In the genomic region with DNA sequence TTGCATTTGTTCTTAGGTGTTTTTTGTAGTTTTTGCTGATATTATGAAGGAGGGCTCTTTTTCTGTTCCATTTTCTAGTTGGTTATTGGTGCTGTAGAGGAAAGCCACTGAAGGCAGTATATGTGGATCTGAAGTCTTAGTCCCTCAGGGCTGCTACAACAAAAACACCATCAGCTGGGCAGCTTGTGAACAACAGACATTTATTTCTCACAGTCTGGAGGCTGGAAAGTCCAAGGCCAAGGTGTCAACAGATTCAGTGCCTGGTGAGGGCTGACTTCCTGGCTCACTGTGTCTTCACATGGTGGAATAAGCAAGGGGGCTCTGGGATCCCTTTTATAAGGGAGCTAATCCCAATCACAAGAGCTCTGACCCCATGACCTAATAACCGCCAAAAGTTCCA, we compare ENCODE assay signal across 29 cellular contexts.
"Had no signal": no experiment of that assay in that cellular context is flagged by ENCODE, and none has a peak within 500 bp of the region (broad histone marks: within the 10 kb centered on the region; RNA-seq: fewer than 3 reads in every experiment).

No MANE protein-coding gene starts in this region.

- H3K4me1 ChIP-seq: stomach, suprapubic skin, testis, thyroid gland, tibial artery, tibial nerve, transverse colon, upper lobe of right lung, uterus, vagina had no signal

- H3K36me3 Mint-ChIP-seq: stimulated activated effector memory CD8-positive, alpha-beta T cell treated with anti-CD3 and anti-CD28 coated beads, Interleukin-12 subunit alpha, Interleukin-12 subunit beta, amount 100 ng/mL, for 72 hours; stimulated activated memory B cell treated with anti-CD40 and anti-IgM and Interleukin-4, amounts not matched to agents 10 μg/mL and 1 μg/mL and 100 μg/mL, for 72 hours; type B pancreatic cell had no signal

- FAIRE-seq: urothelium cell line had no signal

- H3K4me1 Mint-ChIP-seq: stimulated activated memory B cell treated with anti-CD40 and anti-IgM and Interleukin-4, amounts not matched to agents 10 μg/mL and 1 μg/mL and 100 μg/mL, for 72 hours; stimulated activated naive B cell treated with anti-CD40 and anti-IgM and Interleukin-4, amounts not matched to agents 10 μg/mL and 1 μg/mL and 100 μg/mL, for 72 hours had no signal

- H3K27ac Mint-ChIP-seq: stimulated activated effector memory CD8-positive, alpha-beta T cell treated with anti-CD3 and anti-CD28 coated beads, Interleukin-12 subunit alpha, Interleukin-12 subunit beta, amount 100 ng/mL, for 72 hours; stimulated activated memory B cell treated with anti-CD40 and anti-IgM and Interleukin-4, amounts not matched to agents 10 μg/mL and 1 μg/mL and 100 μg/mL, for 72 hours; stimulated activated naive B cell treated with anti-CD40 and anti-IgM and Interleukin-4, amounts not matched to agents 10 μg/mL and 1 μg/mL and 100 μg/mL, for 72 hours; stimulated activated naive CD8-positive, alpha-beta T cell treated with anti-CD3 and anti-CD28 coated beads, Interleukin-15, amount 100 ng/mL, for 72 hours; stimulated activated naive CD8-positive, alpha-beta T cell treated with anti-CD3 and anti-CD28 coated beads, Interleukin-15, Interleukin-2, amounts not matched to agents 100 ng/mL and 50 ng/mL, for 24 hours; type B pancreatic cell had no signal

- H3K9me3 ChIP-seq: suprapubic skin, testis, thoracic aorta, thyroid gland, transverse colon, upper lobe of right lung, uterus had no signal

- H3K27me3 Mint-ChIP-seq: stimulated activated naive CD8-positive, alpha-beta T cell treated with anti-CD3 and anti-CD28 coated beads, Interleukin-15, amount 100 ng/mL, for 72 hours had no signal

- H3K4me3 ChIP-seq: stomach, suprapubic skin, testis, thoracic aorta, thyroid gland, tibial artery, tibial nerve, transverse colon, upper lobe of left lung, upper lobe of right lung, uterus, vagina had no signal

- H3K4me3 Mint-ChIP-seq: stimulated activated effector memory CD8-positive, alpha-beta T cell treated with anti-CD3 and anti-CD28 coated beads, Interleukin-12 subunit alpha, Interleukin-12 subunit beta, amount 100 ng/mL, for 72 hours; stimulated activated memory B cell treated with anti-CD40 and anti-IgM and Interleukin-4, amounts not matched to agents 10 μg/mL and 1 μg/mL and 100 μg/mL, for 72 hours; stimulated activated naive B cell treated with anti-CD40 and anti-IgM and Interleukin-4, amounts not matched to agents 10 μg/mL and 1 μg/mL and 100 μg/mL, for 72 hours; stimulated activated naive CD8-positive, alpha-beta T cell treated with anti-CD3 and anti-CD28 coated beads, Interleukin-15, amount 100 ng/mL, for 72 hours; stimulated activated naive CD8-positive, alpha-beta T cell treated with anti-CD3 and anti-CD28 coated beads, Interleukin-15, Interleukin-2, amounts not matched to agents 100 ng/mL and 50 ng/mL, for 24 hours; type B pancreatic cell had no signal

- H3K27me3 ChIP-seq: testis, thyroid gland, tibial nerve, upper lobe of left lung, upper lobe of right lung, uterus, vagina had no signal

- DNase-seq: stimulated activated CD4-positive, alpha-beta T cell treated with anti-CD3 and anti-CD28 coated beads, Interleukin-2, amount 100 ng/mL, for 48 hours; stimulated activated CD4-positive, alpha-beta T cell treated with anti-CD3 and anti-CD28 coated beads, Interleukin-4, amount 100 ng/mL, for 1 hour; stimulated activated CD4-positive, alpha-beta T cell treated with anti-CD3 and anti-CD28 coated beads, Interleukin-4, amount 100 ng/mL, for 24 hours; stimulated activated CD4-positive, alpha-beta T cell treated with anti-CD3 and anti-CD28 coated beads, Interleukin-4, amount 100 ng/mL, for 4 hours; stimulated activated CD8-positive, alpha-beta memory T cell treated with anti-CD3 and anti-CD28 coated beads, Interleukin-4, amount 100 ng/mL, for 48 hours; stimulated activated naive B cell treated with anti-CD40 and anti-IgM and Interleukin-4, amounts not matched to agents 10 μg/mL and 1 μg/mL and 100 μg/mL, for 72 hours; stimulated activated naive CD4-positive, alpha-beta T cell; stimulated activated naive CD4-positive, alpha-beta T cell treated with Interleukin-2 at 50 U/mL for 16 hours; stimulated activated naive CD8-positive, alpha-beta T cell treated with anti-CD3 and anti-CD28 coated beads, Interleukin-15, amount 100 ng/mL, for 72 hours; stimulated activated naive CD8-positive, alpha-beta T cell treated with anti-CD3 and anti-CD28 coated beads, Interleukin-15, Interleukin-2, amounts not matched to agents 100 U/mL and 50 U/mL, for 24 hours; stomach; substantia nigra; testis; thyroid gland; tibial artery; transverse colon; trophoblast cell; upper lobe of left lung; upper lobe of right lung; uterus had no signal

- H3K9me3 Mint-ChIP-seq: stimulated activated naive CD8-positive, alpha-beta T cell treated with anti-CD3 and anti-CD28 coated beads, Interleukin-15, Interleukin-2, amounts not matched to agents 100 ng/mL and 50 ng/mL, for 24 hours had no signal

- H3K36me3 ChIP-seq: stomach, suprapubic skin, thoracic aorta, thyroid gland, tibial artery, tibial nerve, transverse colon, upper lobe of left lung, upper lobe of right lung, uterus, vagina had no signal

- H3K27ac ChIP-seq: stomach, suprapubic skin, testis, thoracic aorta, thyroid gland, tibial artery, tibial nerve, transverse colon, upper lobe of left lung, upper lobe of right lung, uterus, vagina had no signal

- ATAC-seq: stimulated activated effector memory CD8-positive, alpha-beta T cell treated with anti-CD3 and anti-CD28 coated beads, Interleukin-12 subunit alpha, Interleukin-12 subunit beta, amount 100 ng/mL, for 72 hours; stimulated activated memory B cell treated with anti-CD40 and anti-IgM and Interleukin-4, amounts not matched to agents 10 μg/mL and 1 μg/mL and 100 μg/mL, for 72 hours; stimulated activated naive B cell treated with anti-CD40 and anti-IgM and Interleukin-4, amounts not matched to agents 10 μg/mL and 1 μg/mL and 100 μg/mL, for 72 hours; stimulated activated naive CD8-positive, alpha-beta T cell treated with anti-CD3 and anti-CD28 coated beads, Interleukin-15, amount 100 ng/mL, for 72 hours; stimulated activated naive CD8-positive, alpha-beta T cell treated with anti-CD3 and anti-CD28 coated beads, Interleukin-15, Interleukin-2, amounts not matched to agents 100 U/mL and 50 U/mL, for 24 hours; upper lobe of right lung had no signal
